ENCODE assay signal across 18 cellular contexts in genomic region chr13:60837806-60838205, GRCh38.
"Had no signal": no experiment of that assay in that cellular context is flagged by ENCODE, and none has a peak within 500 bp of the region (broad histone marks: within the 10 kb centered on the region; RNA-seq: fewer than 3 reads in every experiment).

No MANE protein-coding gene starts in this region.

- H3K36me3 ChIP-seq: ascending aorta, neural progenitor cell had no signal

- FAIRE-seq: kidney, small intestine had no signal

- H3K27me3 Mint-ChIP-seq: activated CD8-positive, alpha-beta T cell treated with anti-CD3 and anti-CD28 coated beads for 36 hours; activated naive CD8-positive, alpha-beta T cell treated with anti-CD3 and anti-CD28 coated beads, Interleukin-2, amount 10 ng/mL, durations not matched to agents 7 days and 5 days; central memory CD8-positive, alpha-beta T cell; dendritic cell treated with granulocyte-macrophage colony-stimulating factor and Interleukin-4, amounts not matched to agents 40 ng/mL and 50 ng/mL, for 4 days; type B pancreatic cell had no signal

- H3K4me3 Mint-ChIP-seq: activated CD8-positive, alpha-beta T cell treated with anti-CD3 and anti-CD28 coated beads for 36 hours; activated naive CD8-positive, alpha-beta T cell treated with anti-CD3 and anti-CD28 coated beads, Interleukin-2, amount 10 ng/mL, durations not matched to agents 7 days and 5 days; activated T-cell treated with anti-CD3 and anti-CD28 coated beads, Interleukin-2, amount 50 U/mL, for 72 hours; central memory CD8-positive, alpha-beta T cell; dendritic cell treated with granulocyte-macrophage colony-stimulating factor and Interleukin-4, amounts not matched to agents 40 ng/mL and 50 ng/mL, for 4 days; neural progenitor cell; T-helper 2 cell treated with Interferon-gamma antibody and Interleukin-4, amounts not matched to agents 5 μg/mL and 100 μg/mL, for 36 hours; type B pancreatic cell had no signal

- DNase-seq: activated CD4-positive, alpha-beta T cell treated with anti-CD3 and anti-CD28 coated beads for 4 hours; activated CD8-positive, alpha-beta memory T cell treated with anti-CD3 and anti-CD28 coated beads, Interleukin-2, amount 50 U/mL, for 4 hours; activated CD8-positive, alpha-beta T cell treated with anti-CD3 and anti-CD28 coated beads for 36 hours; activated gamma-delta T cell treated with Interleukin-2 at 50 U/mL for 16 hours; activated naive CD8-positive, alpha-beta T cell treated with anti-CD3 and anti-CD28 coated beads, Interleukin-2, amount 10 ng/mL, durations not matched to agents 7 days and 5 days; activated T-cell treated with anti-CD3 and anti-CD28 coated beads, Interleukin-2, amount 50 U/mL, for 72 hours; foreskin melanocyte; kidney; retina; small intestine; substantia nigra had no signal

- H3K36me3 Mint-ChIP-seq: activated naive CD8-positive, alpha-beta T cell treated with anti-CD3 and anti-CD28 coated beads, Interleukin-2, amount 10 ng/mL, durations not matched to agents 7 days and 5 days; neural progenitor cell; type B pancreatic cell had no signal

- H3K4me3 ChIP-seq: ascending aorta, neural progenitor cell had no signal

- H3K4me1 Mint-ChIP-seq: activated naive CD8-positive, alpha-beta T cell treated with anti-CD3 and anti-CD28 coated beads, Interleukin-2, amount 10 ng/mL, durations not matched to agents 7 days and 5 days; central memory CD8-positive, alpha-beta T cell; neural progenitor cell had no signal

- ATAC-seq: activated CD8-positive, alpha-beta T cell treated with anti-CD3 and anti-CD28 coated beads for 36 hours; activated T-cell treated with anti-CD3 and anti-CD28 coated beads, Interleukin-2, amount 50 U/mL, for 72 hours; esophagus mucosa had no signal

- H3K27ac Mint-ChIP-seq: activated CD8-positive, alpha-beta T cell treated with anti-CD3 and anti-CD28 coated beads for 36 hours; activated naive CD8-positive, alpha-beta T cell treated with anti-CD3 and anti-CD28 coated beads, Interleukin-2, amount 10 ng/mL, durations not matched to agents 7 days and 5 days; activated T-cell treated with anti-CD3 and anti-CD28 coated beads, Interleukin-2, amount 50 U/mL, for 72 hours; dendritic cell treated with granulocyte-macrophage colony-stimulating factor and Interleukin-4, amounts not matched to agents 40 ng/mL and 50 ng/mL, for 4 days; neural progenitor cell; T-helper 2 cell treated with Interferon-gamma antibody and Interleukin-4, amounts not matched to agents 5 μg/mL and 100 μg/mL, for 36 hours; type B pancreatic cell had no signal

- H3K9me3 ChIP-seq: ascending aorta had no signal

- H3K9me3 Mint-ChIP-seq: activated CD8-positive, alpha-beta T cell treated with anti-CD3 and anti-CD28 coated beads for 36 hours; central memory CD8-positive, alpha-beta T cell; type B pancreatic cell had no signal

- H3K27me3 ChIP-seq: ascending aorta, neural progenitor cell had no signal
